Comparison of ENCODE assay signal across 18 cellular contexts in the genomic region with DNA sequence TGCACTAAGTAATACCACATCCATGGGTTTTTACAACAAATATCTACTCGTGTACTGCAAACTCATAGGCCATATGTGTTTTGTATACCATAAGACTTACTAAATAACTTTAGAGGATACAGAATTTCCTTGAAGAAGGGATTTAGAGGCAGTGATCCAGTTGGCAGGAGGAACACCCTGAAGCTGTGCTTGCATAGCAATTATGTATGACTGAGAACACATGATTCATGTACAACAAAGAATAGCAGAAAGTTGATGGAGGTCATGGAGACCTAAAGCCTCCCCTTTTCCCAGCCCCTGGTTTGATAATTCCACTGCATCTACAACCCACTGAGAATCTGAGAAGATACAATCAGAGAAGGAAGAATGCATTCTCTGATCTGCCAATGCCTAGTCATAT.
"Had no signal": no experiment of that assay in that cellular context is flagged by ENCODE, and none has a peak within 500 bp of the region (broad histone marks: within the 10 kb centered on the region; RNA-seq: fewer than 3 reads in every experiment).

No MANE protein-coding gene starts in this region.

- H3K9me3 Mint-ChIP-seq: activated CD4-positive, alpha-beta memory T cell treated with anti-CD3 and anti-CD28 coated beads, Interleukin-2, amount 10 ng/mL, durations not matched to agents 7 days and 5 days; activated naive CD8-positive, alpha-beta T cell treated with anti-CD3 and anti-CD28 coated beads, Interleukin-2, amount 50 U/mL, for 24 hours; activated T-helper 1 cell treated with anti-CD3 and anti-CD28 coated beads, Interleukin-12 subunit alpha, Interleukin-12 subunit beta, Interleukin-2, Interleukin-4 antibody, amounts not matched to agents 30 ng/mL and 10 ng/mL and 1 ng/mL, durations not matched to agents 14 hours and 24 hours and 36 hours; memory B cell; stimulated activated naive CD8-positive, alpha-beta T cell treated with anti-CD3 and anti-CD28 coated beads, Interleukin-15, amount 100 ng/mL, for 72 hours had no signal

- ATAC-seq: activated naive CD8-positive, alpha-beta T cell treated with anti-CD3 and anti-CD28 coated beads, Interleukin-2, amount 50 U/mL, for 24 hours; heart left ventricle; natural killer cell treated with Interleukin-12 subunit alpha and Interleukin-12 subunit beta and Interleukin-15 and Interleukin-18, amount 100 ng/mL, for 72 hours; stimulated activated naive CD8-positive, alpha-beta T cell treated with anti-CD3 and anti-CD28 coated beads, Interleukin-15, amount 100 ng/mL, for 72 hours had no signal

- H3K9me3 ChIP-seq: left lung, thyroid gland, uterus had no signal

- H3K27me3 ChIP-seq: heart left ventricle, left lung, thyroid gland, uterus had no signal

- H3K4me3 ChIP-seq: coronary artery, heart left ventricle, left lung, skin epidermis, thyroid gland, uterus had no signal

- H3K27me3 Mint-ChIP-seq: activated naive CD8-positive, alpha-beta T cell treated with anti-CD3 and anti-CD28 coated beads, Interleukin-2, amount 50 U/mL, for 24 hours; memory B cell; natural killer cell treated with Interleukin-12 subunit alpha and Interleukin-12 subunit beta and Interleukin-15 and Interleukin-18, amount 100 ng/mL, for 72 hours; stimulated activated naive CD8-positive, alpha-beta T cell treated with anti-CD3 and anti-CD28 coated beads, Interleukin-15, amount 100 ng/mL, for 72 hours had no signal

- H3K27ac Mint-ChIP-seq: activated CD4-positive, alpha-beta memory T cell treated with anti-CD3 and anti-CD28 coated beads, Interleukin-2, amount 10 ng/mL, durations not matched to agents 7 days and 5 days; activated naive CD8-positive, alpha-beta T cell treated with anti-CD3 and anti-CD28 coated beads, Interleukin-2, amount 50 U/mL, for 24 hours; activated T-helper 1 cell treated with anti-CD3 and anti-CD28 coated beads, Interleukin-12 subunit alpha, Interleukin-12 subunit beta, Interleukin-2, Interleukin-4 antibody, amounts not matched to agents 30 ng/mL and 10 ng/mL and 1 ng/mL, durations not matched to agents 14 hours and 24 hours and 36 hours; memory B cell; natural killer cell treated with Interleukin-12 subunit alpha and Interleukin-12 subunit beta and Interleukin-15 and Interleukin-18, amount 100 ng/mL, for 72 hours; stimulated activated naive CD8-positive, alpha-beta T cell treated with anti-CD3 and anti-CD28 coated beads, Interleukin-15, amount 100 ng/mL, for 72 hours had no signal

- H3K36me3 Mint-ChIP-seq: memory B cell; natural killer cell treated with Interleukin-12 subunit alpha and Interleukin-12 subunit beta and Interleukin-15 and Interleukin-18, amount 100 ng/mL, for 72 hours had no signal

- H3K27ac ChIP-seq: heart left ventricle, left lung, thyroid gland, uterus had no signal

- H3K36me3 ChIP-seq: heart left ventricle, left lung, thyroid gland, uterus had no signal

- H3K4me1 Mint-ChIP-seq: activated CD4-positive, alpha-beta memory T cell treated with anti-CD3 and anti-CD28 coated beads, Interleukin-2, amount 10 ng/mL, durations not matched to agents 7 days and 5 days; activated naive CD8-positive, alpha-beta T cell treated with anti-CD3 and anti-CD28 coated beads, Interleukin-2, amount 50 U/mL, for 24 hours; memory B cell; stimulated activated naive CD8-positive, alpha-beta T cell treated with anti-CD3 and anti-CD28 coated beads, Interleukin-15, amount 100 ng/mL, for 72 hours had no signal

- H3K4me3 Mint-ChIP-seq: activated CD4-positive, alpha-beta memory T cell treated with anti-CD3 and anti-CD28 coated beads, Interleukin-2, amount 10 ng/mL, durations not matched to agents 7 days and 5 days; activated naive CD8-positive, alpha-beta T cell treated with anti-CD3 and anti-CD28 coated beads, Interleukin-2, amount 50 U/mL, for 24 hours; activated T-helper 1 cell treated with anti-CD3 and anti-CD28 coated beads, Interleukin-12 subunit alpha, Interleukin-12 subunit beta, Interleukin-2, Interleukin-4 antibody, amounts not matched to agents 30 ng/mL and 10 ng/mL and 1 ng/mL, durations not matched to agents 14 hours and 24 hours and 36 hours; memory B cell; natural killer cell treated with Interleukin-12 subunit alpha and Interleukin-12 subunit beta and Interleukin-15 and Interleukin-18, amount 100 ng/mL, for 72 hours; stimulated activated naive CD8-positive, alpha-beta T cell treated with anti-CD3 and anti-CD28 coated beads, Interleukin-15, amount 100 ng/mL, for 72 hours had no signal

- H3K4me1 ChIP-seq: heart left ventricle, left lung, thyroid gland, uterus had no signal

- DNase-seq: activated CD4-positive, alpha-beta memory T cell treated with anti-CD3 and anti-CD28 coated beads, Interleukin-2, amount 10 ng/mL, durations not matched to agents 7 days and 5 days; activated CD8-positive, alpha-beta memory T cell treated with anti-CD3 and anti-CD28 coated beads, Interleukin-2, amount 50 U/mL, for 4 hours; activated naive CD4-positive, alpha-beta T cell; activated naive CD8-positive, alpha-beta T cell treated with anti-CD3 and anti-CD28 coated beads, Interleukin-2, amount 50 U/mL, for 24 hours; effector CD8-positive, alpha-beta T cell; heart left ventricle; islet precursor cell; left lung; stimulated activated CD4-positive, alpha-beta T cell treated with anti-CD3 and anti-CD28 coated beads, Interleukin-4, amount 100 ng/mL, for 4 hours; stimulated activated naive CD8-positive, alpha-beta T cell treated with anti-CD3 and anti-CD28 coated beads, Interleukin-15, amount 100 ng/mL, for 72 hours; SW 1271; thyroid gland; uterus had no signal
